ENCODE assay signal across 19 cellular contexts in the genomic region with DNA sequence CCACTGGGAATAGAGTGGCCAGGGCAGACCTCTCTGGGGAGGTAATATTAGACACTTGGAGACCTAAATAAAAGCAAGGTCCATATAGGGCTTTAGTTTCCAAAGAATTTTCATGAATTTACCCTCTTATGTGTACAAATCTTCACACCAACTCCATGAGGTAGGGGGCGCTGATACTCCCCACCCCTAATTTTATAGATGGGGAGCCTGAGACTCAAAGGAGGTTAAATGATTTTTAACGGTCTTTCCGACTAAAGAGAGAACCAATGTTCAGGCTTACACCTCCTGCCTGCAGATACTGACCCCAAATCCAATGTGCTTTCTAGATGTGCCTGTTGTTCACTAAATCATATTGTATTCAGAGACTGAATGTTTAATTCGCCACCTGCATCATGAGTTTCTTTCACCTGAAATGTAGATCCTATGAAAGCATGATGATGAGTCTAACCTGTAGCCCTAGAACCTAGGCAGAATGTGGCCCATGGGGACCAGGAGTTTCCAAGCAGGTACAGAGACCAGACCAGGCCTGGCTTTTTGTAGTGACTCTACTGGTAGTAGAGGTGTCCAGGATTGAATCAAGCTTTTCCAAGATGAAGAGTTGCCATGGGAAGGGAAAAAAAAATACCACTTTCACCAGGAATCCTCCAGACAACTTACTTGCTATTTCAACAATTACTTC.
DNase-seq lines count a peak whose midpoint lies in the region; TF ChIP-seq lines count a peak whose summit lies in the region.
"Had no signal": no experiment of that assay in that cellular context is flagged by ENCODE, and none has a peak within 500 bp of the region (broad histone marks: within the 10 kb centered on the region; RNA-seq: fewer than 3 reads in every experiment).

No MANE protein-coding gene starts in this region.

- DNase-seq in GM13977 (ENCODE audit: low spot score) (peak; percentile 26), fibroblast of pulmonary artery (ENCODE audit: low read depth) (no peak), kidney glomerular epithelial cell (lab: John Stamatoyannopoulos, UW) (no peak), putamen (ENCODE audit: low spot score) (no peak), GOT3 (lab: John Stamatoyannopoulos, UW) (no peak), COLO829 (ENCODE audit: low spot score) (no peak)
- DNase-seq: activated B cell treated with CpG ODN at 0.5 μM for 24 hours; activated CD8-positive, alpha-beta memory T cell treated with anti-CD3 and anti-CD28 coated beads, Interleukin-2, amount 50 U/mL, for 48 hours; CD4-positive, CD25-positive, alpha-beta regulatory T cell; erythroblast; IMR-90; lower lobe of right lung; NCI-H1930; right lobe of liver; stimulated activated CD4-positive, alpha-beta T cell treated with anti-CD3 and anti-CD28 coated beads, Interleukin-4, amount 100 ng/mL, for 4 hours; stimulated activated naive B cell treated with anti-CD40 and anti-IgM and Interleukin-4, amounts not matched to agents 10 μg/mL and 1 μg/mL and 100 μg/mL, for 72 hours had no signal

- no peak overlapping the region for H2AFZ ChIP-seq in OCI-LY3 (ENCODE audit: low read depth, low read length)

- peaks cover 0 to 33% (median 4%) of the 10 kb centered on the region in 11 experiments; a peak in 7 of 22 replicates for H4K20me1 ChIP-seq in BLaER1 treated with 17β-estradiol and CSF1 and Interleukin-3, amounts not matched to agents 10 nM and 100 nM
- no peaks in the 10 kb centered on the region for H4K20me1 ChIP-seq in OCI-LY3 (ENCODE audit: insufficient read depth, low read length)

- no peak overlapping the region for H3K27ac ChIP-seq in BLaER1 treated with 17β-estradiol and CSF1 and Interleukin-3, amounts not matched to agents 10 nM and 100 nM
- no peak overlapping the region for H3K27ac ChIP-seq in OCI-LY3 (ENCODE audit: low read length)
- H3K27ac ChIP-seq: lower lobe of right lung, right lobe of liver, vagina had no signal

- H3K9ac ChIP-seq in BLaER1 treated with 17β-estradiol and CSF1 and Interleukin-3, amounts not matched to agents 10 nM and 100 nM = no peak overlapping the region
- no peak overlapping the region for H3K9ac ChIP-seq in OCI-LY3 (ENCODE audit: low read length)

- no peaks in the 10 kb centered on the region for H3K36me3 ChIP-seq in BLaER1 treated with 17β-estradiol and CSF1 and Interleukin-3, amounts not matched to agents 10 nM and 100 nM
- no peaks in the 10 kb centered on the region for H3K36me3 ChIP-seq in OCI-LY3 (replicated peaks; ENCODE audit: low read depth, low read length)
- H3K36me3 ChIP-seq: lower lobe of right lung, right lobe of liver, vagina had no signal

- no peaks in the 10 kb centered on the region for H3K79me2 ChIP-seq in OCI-LY3 (ENCODE audit: low read length)

- in situ Hi-C loops in GM13977 (cut with MboI; ENCODE audit: low pct_unique_long_range_greater_than_20kb, low sequenced_read_pairs, unreplicated experiment) = no loop called here

- peak; percentile 35 for TF ChIP-seq CTCF in GM13977 (IDR thresholded peaks at IDR 0.05; ENCODE audit: extremely low read depth, insufficient read depth, missing control alignments)
- TF ChIP-seq CTCF in OCI-LY3 (IDR thresholded peaks at IDR 0.05; ENCODE audit: low read depth, low read length) = peak; percentile 43
- peak; percentile 12 for TF ChIP-seq CTCF in fibroblast of pulmonary artery (IDR thresholded peaks at IDR 0.05; ENCODE audit: low read length, missing control alignments)

- peaks cover 15 to 24% (median 18%) of the 10 kb centered on the region in 11 experiments for H3K9me3 ChIP-seq in BLaER1 treated with 17β-estradiol and CSF1 and Interleukin-3, amounts not matched to agents 10 nM and 100 nM (replicated peaks in 1 of 11)
- no peaks in the 10 kb centered on the region for H3K9me3 ChIP-seq in OCI-LY3 (ENCODE audit: insufficient read depth, low read length)
- H3K9me3 ChIP-seq: lower lobe of right lung, right lobe of liver, vagina had no signal

- no peak overlapping the region for H3K4me3 ChIP-seq in BLaER1 treated with 17β-estradiol and CSF1 and Interleukin-3, amounts not matched to agents 10 nM and 100 nM
- H3K4me3 ChIP-seq in OCI-LY3 (ENCODE audit: low read length) (no peak overlapping the region), fibroblast of pulmonary artery (replicated peaks; ENCODE audit: low read depth, low read length) (no peak overlapping the region)
- H3K4me3 ChIP-seq: lower lobe of right lung, right lobe of liver, vagina had no signal

- peaks cover 20 to 34% (median 25%) of the 10 kb centered on the region in 10 experiments for H3K4me1 ChIP-seq in BLaER1 treated with 17β-estradiol and CSF1 and Interleukin-3, amounts not matched to agents 10 nM and 100 nM
- no peaks in the 10 kb centered on the region for H3K4me1 ChIP-seq in OCI-LY3 (ENCODE audit: low read length)

- H3K27me3 ChIP-seq in BLaER1 treated with 17β-estradiol and CSF1 and Interleukin-3, amounts not matched to agents 10 nM and 100 nM = peaks cover 32 to 48% (median 38%) of the 10 kb centered on the region in 11 experiments
- peaks cover 6% of the 10 kb centered on the region; the same call in 1 of the 2 replicates for H3K27me3 ChIP-seq in OCI-LY3 (ENCODE audit: low read depth, low read length)

- peak overlapping the region; percentile 46 to 99 (median 93); a peak in 21 of 22 replicates for H3K4me2 ChIP-seq in BLaER1 treated with 17β-estradiol and CSF1 and Interleukin-3, amounts not matched to agents 10 nM and 100 nM
- H3K4me2 ChIP-seq in OCI-LY3 (ENCODE audit: low read length) = no peak overlapping the region
